8 cellular contexts compared by ENCODE assay signal in genomic region chr6:36615018-36615761, GRCh38. TPM values are rescaled to one million over a fixed set of nuclear protein-coding genes. Genes with fewer than 3 reads are reported as not detected.
A peak's percentile ranks its signal among the peaks of the same experiment; 100 is the strongest.
DNase-seq lines count a peak whose midpoint lies in the region; ATAC-seq and TF ChIP-seq lines count a peak whose summit lies in the region.

No MANE protein-coding gene starts in this region.

- 17 to 23% methylated on average over 2 to 7 of the region's 7 CpGs for WGBS in transverse colon (ENCODE audit: low coverage in 1 of 2), 2 donors

- ATAC-seq in activated CD4-positive, CD25-positive, alpha-beta regulatory T cell treated with anti-CD3 and anti-CD28 coated beads, Interleukin-2, amount 50 U/mL, for 24 hours = peak; percentile 71 to 79
- ATAC-seq in mucosa of descending colon = peak; percentile 63
- ATAC-seq in HG03108 (IDR thresholded peaks at IDR 0.05; ENCODE audit: unreplicated experiment) = no peak

- peaks cover 4% of the 10 kb centered on the region for H3K36me3 Mint-ChIP-seq in endothelial cell (ENCODE audit: low read depth, unreplicated experiment)

- no peaks in the 10 kb centered on the region for H3K27me3 ChIP-seq in transverse colon

- no peak for DNase-seq in activated CD4-positive, CD25-positive, alpha-beta regulatory T cell (lab: John Stamatoyannopoulos, UW)
- DNase-seq in NCI-H1694 (lab: John Stamatoyannopoulos, UW) (peak; percentile 74), endothelial cell (ENCODE audit: low spot score) (peak; percentile 50), mucosa of descending colon (peak in 2 of 3 donors; percentile 26 to 43), transverse colon (no peak)
- peak; percentile 64 for DNase-seq in activated CD4-positive, alpha-beta T cell treated with anti-CD3 and anti-CD28 coated beads for 48 hours

- TF ChIP-seq CTCF in endothelial cell (IDR thresholded peaks at IDR 0.05; ENCODE audit: unreplicated experiment) = peak; percentile 84
- peak; percentile 25 for TF ChIP-seq CTCF in mucosa of descending colon (IDR thresholded peaks at IDR 0.05)
- TF ChIP-seq CTCF in transverse colon (IDR thresholded peaks at IDR 0.05) = peak; percentile 63 to 85 (median 72)

- no peak for TF ChIP-seq POLR2A in transverse colon (IDR thresholded peaks at IDR 0.05)

- H3K9me3 ChIP-seq in mucosa of descending colon = no peaks in the 10 kb centered on the region
- H3K9me3 ChIP-seq in transverse colon = no peaks in the 10 kb centered on the region

- no peak for TF ChIP-seq EP300 in transverse colon (IDR thresholded peaks at IDR 0.05; ENCODE audit: low read depth)

- intact Hi-C loops in mucosa of descending colon (cut with DNase I, micrococcal nuclease) = loop anchor here in 1 of 2 donors (5.0 to 10.0 kb wide), 2 partner anchors 142 to 240 kb away; no protein-coding TSS in a partner anchor
- intact Hi-C loops in transverse colon (cut with DNase I; ENCODE audit: low total_unique reads) = loop anchor here (5.0 kb wide), 1 partner anchor 142 kb away; no protein-coding TSS in a partner anchor

- peak overlapping the region; percentile 1 to 48 (median 22) for H3K27ac ChIP-seq in transverse colon

- H3K4me3 Mint-ChIP-seq in endothelial cell (ENCODE audit: unreplicated experiment) = no peak overlapping the region

- H3K27ac Mint-ChIP-seq in endothelial cell (ENCODE audit: unreplicated experiment) = peak overlapping the region; percentile 1

- in situ Hi-C loops in transverse colon (cut with MboI; ENCODE audit: low pct_ligation_motif_present in 1 of 4, low pct_unique_long_range_greater_than_20kb in 1 of 4, low sequenced_read_pairs in 3 of 4) = loop anchor here in 2 of 4 donors (10.0 to 25.0 kb wide), 2 partner anchors 140 to 147 kb away; no protein-coding TSS in a partner anchor

- no peaks in the 10 kb centered on the region for H3K27me3 Mint-ChIP-seq in endothelial cell (ENCODE audit: unreplicated experiment)

- H3K4me1 ChIP-seq in mucosa of descending colon (ENCODE audit: low read depth) (peaks cover 15% of the 10 kb centered on the region), transverse colon (peaks cover 0 to 20% (median 12%) of the 10 kb centered on the region in 4 donors)

- H3K4me3 ChIP-seq in mucosa of descending colon = no peak overlapping the region
- no peak overlapping the region for H3K4me3 ChIP-seq in transverse colon

- peaks cover 14% of the 10 kb centered on the region for H3K4me1 Mint-ChIP-seq in endothelial cell (ENCODE audit: unreplicated experiment)

- H3K36me3 ChIP-seq in mucosa of descending colon (ENCODE audit: low read depth) (no peaks in the 10 kb centered on the region), transverse colon (peaks cover 0 to 11% (median 0%) of the 10 kb centered on the region in 4 donors)

- no peaks in the 10 kb centered on the region for H3K9me3 Mint-ChIP-seq in endothelial cell (ENCODE audit: unreplicated experiment)

RNA-seq across cellular contexts. Expression of gene SRSF3, which starts 21.0 kb away (rescaled TPM):
- 289 TPM for total RNA-seq in endothelial cell (ENCODE audit: unreplicated experiment)
- total RNA-seq in mucosa of descending colon = 100 to 1,000 TPM; 176 to 243 (median 229) TPM
- 100 to 1,000 TPM; 110 to 177 (median 144) TPM for total RNA-seq in transverse colon

Comparison
In these comparisons a context has a peak if more than half of its experiments do, and no peak if none do; other contexts are left out.
1. DNase-seq: peak in NCI-H1694 (single experiment), activated CD4-positive, alpha-beta T cell treated with anti-CD3 and anti-CD28 coated beads for 48 hours (single experiment), endothelial cell (single experiment) and mucosa of descending colon (2 of 3); none in activated CD4-positive, CD25-positive, alpha-beta regulatory T cell (0 of 4) and transverse colon (single experiment).
2. CTCF ChIP-seq: peak in every context shown above with its lines; median percentile 84 in endothelial cell; 72 in transverse colon; 25 in mucosa of descending colon.